15 cellular contexts compared by ENCODE assay signal in the genomic region with DNA sequence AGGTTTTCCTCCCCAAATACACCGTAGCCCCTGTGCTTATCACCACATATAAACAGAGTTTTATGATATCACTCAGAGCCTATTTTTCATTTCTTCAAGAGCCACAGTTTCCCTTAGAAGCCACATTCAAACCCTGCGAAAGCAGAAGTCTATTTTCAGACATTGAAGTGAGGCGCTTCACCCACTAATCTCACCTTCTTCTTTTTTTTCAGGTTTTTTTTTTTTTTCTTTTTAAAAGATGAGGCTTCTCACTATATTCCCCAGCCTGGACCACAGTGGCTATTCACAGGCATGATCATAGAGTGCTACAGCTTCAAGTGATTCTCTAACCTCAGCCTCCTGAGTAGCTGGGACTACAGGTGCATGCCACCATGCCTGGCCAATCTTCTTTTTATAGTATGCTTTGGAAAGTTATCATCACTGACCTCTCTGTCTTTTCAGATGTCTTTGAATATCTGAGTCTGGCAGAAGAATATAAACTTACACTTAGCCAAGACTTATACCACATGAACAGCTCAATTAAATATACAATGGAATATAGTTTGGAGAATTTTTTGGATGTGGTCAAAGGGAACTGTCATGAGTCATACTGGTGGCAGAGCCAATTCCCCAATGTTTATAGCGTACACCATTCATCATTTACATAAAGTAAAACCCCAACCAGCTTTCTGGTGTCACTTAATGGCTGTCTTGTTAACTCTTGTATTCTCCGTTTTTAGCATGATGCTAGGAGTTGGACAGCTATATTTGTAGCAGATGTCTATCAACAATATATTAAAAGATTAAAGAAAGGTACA. TPM values are rescaled to one million over a fixed set of nuclear protein-coding genes. Genes with fewer than 3 reads are reported as not detected.
DNase-seq lines count a peak whose midpoint lies in the region; ATAC-seq, FAIRE-seq and TF ChIP-seq lines count a peak whose summit lies in the region.
"Had no signal": no experiment of that assay in that cellular context is flagged by ENCODE, and none has a peak within 500 bp of the region (broad histone marks: within the 10 kb centered on the region; RNA-seq: fewer than 3 reads in every experiment).

No MANE protein-coding gene starts in this region.

- no peak overlapping the region for H2AFZ ChIP-seq in astrocyte (ENCODE audit: low read depth, low read length)

- no peaks in the 10 kb centered on the region for H3K36me3 ChIP-seq in astrocyte (ENCODE audit: insufficient read depth, low read length)
- H3K36me3 ChIP-seq: tibial nerve had no signal

- no peak for FAIRE-seq in astrocyte (lab: Jason Lieb, UNC)

- H3K9me3 ChIP-seq in astrocyte (ENCODE audit: insufficient read depth, low read depth, low read length), result no peaks in the 10 kb centered on the region
- H3K9me3 ChIP-seq: tibial nerve had no signal

- H3K36me3 Mint-ChIP-seq in astrocyte (ENCODE audit: low read depth, unreplicated experiment), result no peaks in the 10 kb centered on the region
- H3K36me3 Mint-ChIP-seq: activated naive CD4-positive, alpha-beta T cell treated with anti-CD3 and anti-CD28 coated beads, Interleukin-2, amount 50 U/mL, for 24 hours; CD4-positive, alpha-beta memory T cell had no signal

- peaks cover 8% of the 10 kb centered on the region for H3K9me3 Mint-ChIP-seq in astrocyte (ENCODE audit: unreplicated experiment)
- H3K9me3 Mint-ChIP-seq: activated naive CD4-positive, alpha-beta T cell treated with anti-CD3 and anti-CD28 coated beads, Interleukin-2, amount 50 U/mL, for 24 hours had no signal

- H3K27me3 ChIP-seq in astrocyte (ENCODE audit: insufficient read depth, low read length), result no peaks in the 10 kb centered on the region
- H3K27me3 ChIP-seq: tibial nerve had no signal

- no peak overlapping the region for H3K27ac Mint-ChIP-seq in astrocyte (ENCODE audit: unreplicated experiment)
- H3K27ac Mint-ChIP-seq: activated naive CD4-positive, alpha-beta T cell treated with anti-CD3 and anti-CD28 coated beads, Interleukin-2, amount 50 U/mL, for 24 hours; CD4-positive, alpha-beta memory T cell had no signal

- H3K4me1 ChIP-seq in astrocyte (ENCODE audit: insufficient read depth, low read length), result no peaks in the 10 kb centered on the region
- H3K4me1 ChIP-seq: tibial nerve had no signal

- H3K27ac ChIP-seq in astrocyte (ENCODE audit: low read depth, low read length), result no peak overlapping the region
- H3K27ac ChIP-seq: tibial nerve had no signal

- H3K4me2 ChIP-seq in astrocyte (ENCODE audit: low read length), result no peak overlapping the region

- no peaks in the 10 kb centered on the region for H3K4me1 Mint-ChIP-seq in astrocyte (ENCODE audit: low read depth, unreplicated experiment)
- H3K4me1 Mint-ChIP-seq: activated naive CD4-positive, alpha-beta T cell treated with anti-CD3 and anti-CD28 coated beads, Interleukin-2, amount 50 U/mL, for 24 hours; CD4-positive, alpha-beta memory T cell had no signal

- H3K4me3 Mint-ChIP-seq in astrocyte (ENCODE audit: unreplicated experiment), result no peak overlapping the region
- H3K4me3 Mint-ChIP-seq: activated naive CD4-positive, alpha-beta T cell treated with anti-CD3 and anti-CD28 coated beads, Interleukin-2, amount 50 U/mL, for 24 hours; CD4-positive, alpha-beta memory T cell had no signal

- no peak overlapping the region for H3K9ac ChIP-seq in astrocyte (ENCODE audit: low read length)

- no peak for TF ChIP-seq CTCF in astrocyte (IDR thresholded peaks at IDR 0.05; ENCODE audit: insufficient read depth, low read depth, low read length)

- no peaks in the 10 kb centered on the region for H3K27me3 Mint-ChIP-seq in astrocyte (ENCODE audit: low read depth, unreplicated experiment)
- H3K27me3 Mint-ChIP-seq: activated naive CD4-positive, alpha-beta T cell treated with anti-CD3 and anti-CD28 coated beads, Interleukin-2, amount 50 U/mL, for 24 hours had no signal

- ATAC-seq in GM18517 (IDR thresholded peaks at IDR 0.05; ENCODE audit: unreplicated experiment) (peak; percentile 62), GM21526 (IDR thresholded peaks at IDR 0.05; ENCODE audit: low FRiP score, unreplicated experiment) (peak; percentile 77), HG03108 (IDR thresholded peaks at IDR 0.05; ENCODE audit: unreplicated experiment) (peak; percentile 82)
- ATAC-seq: Panc1 had no signal

- no peaks in the 10 kb centered on the region for H3K79me2 ChIP-seq in astrocyte (ENCODE audit: insufficient read depth, low read length)

- H4K20me1 ChIP-seq in astrocyte (ENCODE audit: insufficient read depth, low read length), result no peaks in the 10 kb centered on the region

- no peak overlapping the region for H3K4me3 ChIP-seq in astrocyte (ENCODE audit: insufficient read depth, low read depth, low read length)
- H3K4me3 ChIP-seq: tibial nerve had no signal

- DNase-seq in astrocyte (ENCODE audit: low read depth) (peak; percentile 67), NCI-H2081 treated with DMSO at 0.1 percent for 48 hours (lab: John Stamatoyannopoulos, UW) (no peak), foreskin melanocyte (no peak), NCI-H1105 (lab: John Stamatoyannopoulos, UW) (no peak), EL (no peak)
- DNase-seq: activated CD4-positive, CD25-positive, alpha-beta regulatory T cell; CD4-positive, alpha-beta memory T cell; effector memory CD4-positive, alpha-beta T cell; occipital lobe had no signal

RNA-seq across cellular contexts. Expression of gene CCDC50, which starts 59.7 kb away (rescaled TPM):
- 88.1 and 89.9 TPM in 2 replicates for total RNA-seq in astrocyte
